ENCODE assay signal across 16 cellular contexts in the genomic region with DNA sequence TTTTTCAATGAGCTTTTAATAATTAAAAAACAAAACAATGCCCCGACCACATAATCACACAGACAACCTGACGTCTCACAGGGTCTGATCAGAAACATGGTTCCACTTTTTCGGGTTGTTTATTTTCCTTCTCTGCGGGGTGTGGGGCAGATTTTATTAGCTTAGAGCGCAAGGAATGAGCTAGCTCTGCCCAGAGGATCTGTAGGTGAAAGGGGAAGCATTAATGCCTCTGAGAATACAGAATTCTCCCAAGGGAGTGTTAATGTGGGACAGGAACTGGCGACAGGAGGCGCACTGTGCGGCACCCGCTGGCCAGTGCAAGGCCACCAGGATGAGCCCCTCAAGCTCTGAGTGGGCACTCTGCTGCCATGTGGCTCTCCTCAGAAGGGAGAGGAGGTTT.
DNase-seq lines count a peak whose midpoint lies in the region; ATAC-seq, FAIRE-seq and TF ChIP-seq lines count a peak whose summit lies in the region.
"Had no signal": no experiment of that assay in that cellular context is flagged by ENCODE, and none has a peak within 500 bp of the region (broad histone marks: within the 10 kb centered on the region; RNA-seq: fewer than 3 reads in every experiment).

No MANE protein-coding gene starts in this region.

- SMC1A ChIA-PET in GM12878 (lab: Charles Lee; ENCODE audit: uncharacterized antibody, unreplicated experiment) = interaction anchor here (0.5 to 1.7 kb wide), 4 partner anchors 25 to 473 kb away, joined by 3 to 4 read pairs (median 4); no protein-coding TSS in a partner anchor

- H3K4me3 ChIP-seq in GM12864 (ENCODE audit: low read depth, low read length) = no peak overlapping the region
- H3K4me3 ChIP-seq in GM12878 = no peak overlapping the region
- no peak overlapping the region for H3K4me3 ChIP-seq in colonic mucosa
- H3K4me3 ChIP-seq: BLaER1 treated with 17β-estradiol and CSF1 and Interleukin-3, amounts not matched to agents 10 nM and 100 nM; GM23338 had no signal

- no TSS peak for BruUV-seq in GM12878 (replicated peaks; lab: Mats Ljungman, UMichigan)

- no peak overlapping the region for H3K9ac ChIP-seq in GM12878 (ENCODE audit: control insufficient read depth, insufficient read depth, low read length)
- no peak overlapping the region for H3K9ac ChIP-seq in colonic mucosa (ENCODE audit: low read depth in 2 of 2, low read length in 2 of 2)
- H3K9ac ChIP-seq: BLaER1 treated with 17β-estradiol and CSF1 and Interleukin-3, amounts not matched to agents 10 nM and 100 nM had no signal

- DNase-seq in GM12864 (ENCODE audit: low read depth) (no peak), HEK293T (ENCODE audit: extremely low spot score) (peak; percentile 40), GM12878 (ENCODE audit: low read depth, low spot score) (no peak), colonic mucosa (no peak), OCI-M2 (lab: John Stamatoyannopoulos, UW; ENCODE audit: unreplicated experiment) (no peak)
- DNase-seq: Calu3; CD8-positive, alpha-beta T cell; DMS 273 treated with DMSO at 0.1 percent for 48 hours; DMS53; DND-41; EL; HCEC 1CT had no signal

- in situ Hi-C loops in GM12878 (cut with MboI) = no loop called here

- no peak for ATAC-seq in GM12878
- no peak for ATAC-seq in HG03135 (IDR thresholded peaks at IDR 0.05; ENCODE audit: unreplicated experiment)
- ATAC-seq: CD8-positive, alpha-beta T cell; GM23338 had no signal

- RAD21 ChIA-PET in GM12878 (lab: Charles Lee; ENCODE audit: unreplicated experiment) = interaction anchor here (1.3 kb wide), 1 partner anchor 9 kb away, joined by 3 read pairs; no protein-coding TSS in a partner anchor

- 36% methylated on average over 9 of the region's 9 CpGs for WGBS in GM12878 (ENCODE audit: insufficient coverage, insufficient replicate concordance, low lambda C conversion rate, missing lambda C conversion rate)

- TF ChIP-seq CTCF in GM12864 (IDR thresholded peaks at IDR 0.05; ENCODE audit: low read depth, low read length, missing control alignments) (peak; percentile 9), GM12878 (IDR thresholded peaks at IDR 0.05 in 2 of 3, conservative IDR thresholded peaks at IDR 0.05 in 1 of 3; ENCODE audit: control insufficient read depth in 2 of 3, extremely low read depth in 1 of 3, insufficient read depth in 1 of 3, low read depth in 3 of 3, low read length in 3 of 3) (no peak), colonic mucosa (IDR thresholded peaks at IDR 0.05) (no peak)

- no peak for TF ChIP-seq EP300 in GM12878 (IDR thresholded peaks at IDR 0.05; ENCODE audit: borderline replicate concordance in 1 of 2, control insufficient read depth in 1 of 2, low read depth in 2 of 2, low read length in 2 of 2)

- intact Hi-C loops in GM12878 (cut with micrococcal nuclease; ENCODE audit: unreplicated experiment) (no loop called here), colonic mucosa (cut with DNase I) (no loop called here)

- H3K27me3 ChIP-seq in GM12878 (replicated peaks in 1 of 2; ENCODE audit: control insufficient read depth in 2 of 2, insufficient read depth in 2 of 2, low read length in 1 of 2) = peaks cover 0 to 3% of the 10 kb centered on the region in 2 experiments; a peak in 1 of 4 replicates
- H3K27me3 ChIP-seq in colonic mucosa = no peaks in the 10 kb centered on the region
- H3K27me3 ChIP-seq: BLaER1 treated with 17β-estradiol and CSF1 and Interleukin-3, amounts not matched to agents 10 nM and 100 nM had no signal

- no peaks in the 10 kb centered on the region for H3K79me2 ChIP-seq in GM12878 (ENCODE audit: control insufficient read depth, insufficient read depth, low read length)

- no peak overlapping the region for H2AFZ ChIP-seq in GM12878 (ENCODE audit: control insufficient read depth, low read depth, low read length)
- H2AFZ ChIP-seq: GM23338 had no signal

- H3K27ac ChIP-seq in GM12878 (ENCODE audit: control insufficient read depth, insufficient read depth) = no peak overlapping the region
- H3K27ac ChIP-seq in colonic mucosa = no peak overlapping the region
- H3K27ac ChIP-seq: BLaER1 treated with 17β-estradiol and CSF1 and Interleukin-3, amounts not matched to agents 10 nM and 100 nM had no signal

- no peak for TF ChIP-seq POLR2A in GM12878 (IDR thresholded peaks at IDR 0.05; ENCODE audit: low read depth, low read length)

- H3K4me1 ChIP-seq in GM12878 (ENCODE audit: control insufficient read depth, insufficient read depth, low read length) (no peaks in the 10 kb centered on the region), colonic mucosa (no peaks in the 10 kb centered on the region)

- CTCF ChIA-PET in HEK293T (lab: Yijun Ruan, JAX) (interaction anchor here (0.6 to 1.4 kb wide), 4 partner anchors 9 to 267 kb away, joined by 3 to 6 read pairs (median 4); no protein-coding TSS in a partner anchor), GM12878 (lab: Yijun Ruan, JAX) (interaction anchor here (0.8 to 2.7 kb wide), 3 partner anchors 9 to 11 kb away, joined by 3 to 17 read pairs (median 6); no protein-coding TSS in a partner anchor)

- no peak for FAIRE-seq in GM12878 (lab: Jason Lieb, UNC)
- FAIRE-seq: H54 had no signal

- H3K9me3 ChIP-seq in GM12878 (replicated peaks; ENCODE audit: control insufficient read depth, insufficient read depth, low read length) (no peaks in the 10 kb centered on the region), colonic mucosa (no peaks in the 10 kb centered on the region)

- TF ChIP-seq RAD21 in GM12878 (IDR thresholded peaks at IDR 0.05; ENCODE audit: insufficient read depth, low read depth, low read length) = no peak

- H4K20me1 ChIP-seq in GM12878 (ENCODE audit: control insufficient read depth, insufficient read depth) = no peaks in the 10 kb centered on the region
- H4K20me1 ChIP-seq: BLaER1 treated with 17β-estradiol and CSF1 and Interleukin-3, amounts not matched to agents 10 nM and 100 nM had no signal

- POLR2A ChIA-PET in HEK293T (lab: Yijun Ruan, JAX) = no interaction called here
- POLR2A ChIA-PET in GM12878 (lab: Charles Lee) = no interaction called here

- H3K36me3 ChIP-seq in GM12878 (ENCODE audit: control insufficient read depth in 2 of 2, insufficient read depth in 2 of 2, low read length in 1 of 2) = no peaks in the 10 kb centered on the region
- H3K36me3 ChIP-seq in colonic mucosa = no peaks in the 10 kb centered on the region
- H3K36me3 ChIP-seq: BLaER1 treated with 17β-estradiol and CSF1 and Interleukin-3, amounts not matched to agents 10 nM and 100 nM had no signal

- H3K4me2 ChIP-seq in GM12878 (ENCODE audit: control insufficient read depth, insufficient read depth) = no peak overlapping the region
- H3K4me2 ChIP-seq: BLaER1 treated with 17β-estradiol and CSF1 and Interleukin-3, amounts not matched to agents 10 nM and 100 nM; GM23338 had no signal

TF ChIP-seq in HEK293T, 16 proteins besides CTCF, POLR2A, EP300 and RAD21:
- no peak for TF ChIP-seq SP1 (IDR thresholded peaks at IDR 0.05)
- TF ChIP-seq BHLHE40 (IDR thresholded peaks at IDR 0.05; ENCODE audit: borderline replicate concordance) = no peak

TF ChIP-seq in GM12878, 131 proteins besides CTCF, POLR2A, EP300 and RAD21:
- TF ChIP-seq RBBP5 (conservative IDR thresholded peaks at IDR 0.05) (no peak), SIX5 (IDR thresholded peaks at IDR 0.05; ENCODE audit: low read depth, low read length, severe bottlenecking) (no peak), ZNF24 (IDR thresholded peaks at IDR 0.05) (no peak), MEF2B (IDR thresholded peaks at IDR 0.05; ENCODE audit: partially characterized antibody, poor library complexity, severe bottlenecking) (peak; percentile 30), CBX5 (IDR thresholded peaks at IDR 0.05; ENCODE audit: low read depth) (no peak), CHD2 (IDR thresholded peaks at IDR 0.05; ENCODE audit: borderline replicate concordance, low read depth, low read length) (no peak), KLF5 (IDR thresholded peaks at IDR 0.05; ENCODE audit: partially characterized antibody) (no peak), EZH2 (IDR thresholded peaks at IDR 0.05; ENCODE audit: borderline replicate concordance, control insufficient read depth, low read depth, low read length) (no peak)
